In genomic region chr3:126828306-126828705, GRCh38 we compare ENCODE assay signal across 32 cellular contexts.
DNase-seq lines count a peak whose midpoint lies in the region; ATAC-seq and TF ChIP-seq lines count a peak whose summit lies in the region.
"Had no signal": no experiment of that assay in that cellular context is flagged by ENCODE, and none has a peak within 500 bp of the region (broad histone marks: within the 10 kb centered on the region; RNA-seq: fewer than 3 reads in every experiment).

No MANE protein-coding gene starts in this region.

- H3K4me2 ChIP-seq in BLaER1 (peak overlapping the region; percentile 12; the same call in 1 of the 2 replicates), smooth muscle cell (no peak overlapping the region)

- H3K4me3 ChIP-seq in BLaER1 = no peak overlapping the region
- no peak overlapping the region for H3K4me3 ChIP-seq in fibroblast of pulmonary artery (replicated peaks; ENCODE audit: low read depth, low read length)
- no peak overlapping the region for H3K4me3 ChIP-seq in lung
- no peak overlapping the region for H3K4me3 ChIP-seq in smooth muscle cell
- H3K4me3 ChIP-seq: left lung, pancreas, right lobe of liver, thoracic aorta had no signal

- H3K36me3 ChIP-seq in BLaER1 (no peaks in the 10 kb centered on the region; the same call in 1 of the 2 replicates), lung (ENCODE audit: control insufficient read depth in 2 of 2, insufficient read depth in 2 of 2, low read length in 2 of 2) (no peaks in the 10 kb centered on the region), smooth muscle cell (ENCODE audit: low read depth) (no peaks in the 10 kb centered on the region)
- H3K36me3 ChIP-seq: left lung, pancreas, right lobe of liver, thoracic aorta had no signal

- TF ChIP-seq CTCF in fibroblast of pulmonary artery (IDR thresholded peaks at IDR 0.05; ENCODE audit: low read length, missing control alignments) = no peak
- TF ChIP-seq CTCF in lung (IDR thresholded peaks at IDR 0.05; ENCODE audit: control extremely low read depth, extremely low read depth) = no peak
- no peak for TF ChIP-seq CTCF in smooth muscle cell (IDR thresholded peaks at IDR 0.05; ENCODE audit: borderline replicate concordance, insufficient read depth, poor library complexity, severe bottlenecking)

- H3F3A ChIP-seq in smooth muscle cell (ENCODE audit: low read depth) = no peaks in the 10 kb centered on the region

- H2AFZ ChIP-seq in smooth muscle cell (ENCODE audit: low read depth) = no peak overlapping the region

- no peaks in the 10 kb centered on the region for H3K36me3 Mint-ChIP-seq in stimulated activated effector memory CD8-positive, alpha-beta T cell treated with anti-CD3 and anti-CD28 coated beads, Interleukin-12 subunit alpha, Interleukin-12 subunit beta, amount 100 ng/mL, for 72 hours
- H3K36me3 Mint-ChIP-seq: brain; mesothelial cell of epicardium; natural killer cell treated with Interleukin-12 subunit alpha and Interleukin-12 subunit beta and Interleukin-15 and Interleukin-18, amount 100 ng/mL, for 72 hours had no signal

- no peaks in the 10 kb centered on the region for H3K27me3 ChIP-seq in BLaER1
- H3K27me3 ChIP-seq in lung (ENCODE audit: control insufficient read depth, insufficient read depth) = no peaks in the 10 kb centered on the region
- H3K27me3 ChIP-seq in smooth muscle cell (ENCODE audit: low read depth) = no peaks in the 10 kb centered on the region
- H3K27me3 ChIP-seq: left lung, pancreas, right lobe of liver had no signal

- WGBS in lung, 2 donors = 80 to 92% methylated on average over 5 of the region's 5 CpGs
- WGBS in smooth muscle cell (ENCODE audit: low lambda C conversion rate) = 86% methylated on average over 5 of the region's 5 CpGs

- no peak overlapping the region for H3K9ac ChIP-seq in BLaER1
- no peak overlapping the region for H3K9ac ChIP-seq in smooth muscle cell (ENCODE audit: low read depth)

- H4K20me1 ChIP-seq in BLaER1 (0 out of 2 replicates have a peak, but pooled peaks cover 4% of the 10 kb centered on the region), smooth muscle cell (ENCODE audit: low read depth) (no peaks in the 10 kb centered on the region)

- H3K9me3 Mint-ChIP-seq in stimulated activated effector memory CD8-positive, alpha-beta T cell treated with anti-CD3 and anti-CD28 coated beads, Interleukin-12 subunit alpha, Interleukin-12 subunit beta, amount 100 ng/mL, for 72 hours = no peaks in the 10 kb centered on the region
- H3K9me3 Mint-ChIP-seq: activated T-cell treated with anti-CD3 and anti-CD28 coated beads, Interleukin-2, amount 50 U/mL, for 4 hours; CD4-positive, alpha-beta memory T cell; mesothelial cell of epicardium; natural killer cell treated with Interleukin-12 subunit alpha and Interleukin-12 subunit beta and Interleukin-15 and Interleukin-18, amount 100 ng/mL, for 72 hours; stimulated activated naive B cell treated with anti-CD40 and anti-IgM and Interleukin-4, amounts not matched to agents 10 μg/mL and 1 μg/mL and 100 μg/mL, for 72 hours had no signal

- peaks cover 8% of the 10 kb centered on the region for H3K4me1 ChIP-seq in BLaER1
- peaks cover 4 to 8% of the 10 kb centered on the region in 2 donors for H3K4me1 ChIP-seq in lung (ENCODE audit: control insufficient read depth in 2 of 2, insufficient read depth in 2 of 2, low read length in 2 of 2)
- H3K4me1 ChIP-seq in smooth muscle cell (ENCODE audit: low read depth) = no peaks in the 10 kb centered on the region
- H3K4me1 ChIP-seq: left lung, pancreas, right lobe of liver had no signal

- H3K27ac ChIP-seq in BLaER1 (no peak overlapping the region), lung (ENCODE audit: low read depth in 1 of 2, low read length in 1 of 2) (peak overlapping the region in 1 of 2 donors; percentile 22), smooth muscle cell (ENCODE audit: low read depth) (no peak overlapping the region)
- H3K27ac ChIP-seq: epithelial cell of prostate, left lung, pancreas, right lobe of liver, thoracic aorta, VCaP had no signal

- DNase-seq in fibroblast of pulmonary artery (ENCODE audit: low read depth) (peak; percentile 49), lung (ENCODE audit: low spot score) (peak; percentile 25), smooth muscle cell (lab: John Stamatoyannopoulos, UW; ENCODE audit: unreplicated experiment) (no peak), kidney glomerular epithelial cell (lab: John Stamatoyannopoulos, UW) (no peak)
- DNase-seq in stimulated activated effector memory CD8-positive, alpha-beta T cell treated with anti-CD3 and anti-CD28 coated beads, Interleukin-12 subunit alpha, Interleukin-12 subunit beta, amount 100 ng/mL, for 72 hours (ENCODE audit: low spot score in 2 of 2) = no peak
- no peak for DNase-seq in activated CD8-positive, alpha-beta memory T cell treated with anti-CD3 and anti-CD28 coated beads, Interleukin-2, amount 50 U/mL, for 48 hours
- DNase-seq: activated CD4-positive, alpha-beta T cell treated with anti-CD3 and anti-CD28 coated beads for 48 hours; activated naive CD4-positive, alpha-beta T cell; activated T-cell treated with anti-CD3 and anti-CD28 coated beads, Interleukin-2, amount 50 U/mL, for 4 hours; AML-193; CD4-positive, alpha-beta memory T cell; DMS 273 treated with DMSO at 0.1 percent for 48 hours; effector CD4-positive, alpha-beta T cell; GOT3; left lung; NCI-H1092; NCI-H187; NCI-H526; pancreas; right lobe of liver; SIG-M5; stimulated activated CD4-positive, alpha-beta T cell treated with anti-CD3 and anti-CD28 coated beads, Interleukin-4, amount 100 ng/mL, for 4 hours; stimulated activated naive B cell treated with anti-CD40 and anti-IgM and Interleukin-4, amounts not matched to agents 10 μg/mL and 1 μg/mL and 100 μg/mL, for 72 hours had no signal

- ATAC-seq in lung (ENCODE audit: insufficient read depth, low FRiP score) = no peak
- no peak for ATAC-seq in stimulated activated effector memory CD8-positive, alpha-beta T cell treated with anti-CD3 and anti-CD28 coated beads, Interleukin-12 subunit alpha, Interleukin-12 subunit beta, amount 100 ng/mL, for 72 hours
- ATAC-seq in GM21381 (IDR thresholded peaks at IDR 0.05; ENCODE audit: unreplicated experiment) = no peak
- ATAC-seq: activated T-cell treated with anti-CD3 and anti-CD28 coated beads, Interleukin-2, amount 50 U/mL, for 4 hours; left lung; natural killer cell treated with Interleukin-12 subunit alpha and Interleukin-12 subunit beta and Interleukin-15 and Interleukin-18, amount 100 ng/mL, for 72 hours; Panc1; right lobe of liver had no signal

- H3K9me3 ChIP-seq in BLaER1 (no peaks in the 10 kb centered on the region), lung (ENCODE audit: control insufficient read depth in 2 of 2, insufficient read depth in 1 of 2, low read length in 1 of 2) (no peaks in the 10 kb centered on the region), smooth muscle cell (replicated peaks; ENCODE audit: low read depth) (no peaks in the 10 kb centered on the region)
- H3K9me3 ChIP-seq: left lung, pancreas, right lobe of liver, thoracic aorta had no signal

- peak overlapping the region; percentile 38 for H3K27ac Mint-ChIP-seq in stimulated activated effector memory CD8-positive, alpha-beta T cell treated with anti-CD3 and anti-CD28 coated beads, Interleukin-12 subunit alpha, Interleukin-12 subunit beta, amount 100 ng/mL, for 72 hours
- H3K27ac Mint-ChIP-seq: brain; CD4-positive, alpha-beta memory T cell; mesothelial cell of epicardium; natural killer cell treated with Interleukin-12 subunit alpha and Interleukin-12 subunit beta and Interleukin-15 and Interleukin-18, amount 100 ng/mL, for 72 hours; stimulated activated naive B cell treated with anti-CD40 and anti-IgM and Interleukin-4, amounts not matched to agents 10 μg/mL and 1 μg/mL and 100 μg/mL, for 72 hours had no signal

- no peak overlapping the region for H3K4me3 Mint-ChIP-seq in stimulated activated effector memory CD8-positive, alpha-beta T cell treated with anti-CD3 and anti-CD28 coated beads, Interleukin-12 subunit alpha, Interleukin-12 subunit beta, amount 100 ng/mL, for 72 hours
- H3K4me3 Mint-ChIP-seq: activated T-cell treated with anti-CD3 and anti-CD28 coated beads, Interleukin-2, amount 50 U/mL, for 4 hours; brain; CD4-positive, alpha-beta memory T cell; mesothelial cell of epicardium; natural killer cell treated with Interleukin-12 subunit alpha and Interleukin-12 subunit beta and Interleukin-15 and Interleukin-18, amount 100 ng/mL, for 72 hours; stimulated activated naive B cell treated with anti-CD40 and anti-IgM and Interleukin-4, amounts not matched to agents 10 μg/mL and 1 μg/mL and 100 μg/mL, for 72 hours had no signal

- H3K4me1 Mint-ChIP-seq in stimulated activated effector memory CD8-positive, alpha-beta T cell treated with anti-CD3 and anti-CD28 coated beads, Interleukin-12 subunit alpha, Interleukin-12 subunit beta, amount 100 ng/mL, for 72 hours = peaks cover 7% of the 10 kb centered on the region
- H3K4me1 Mint-ChIP-seq: brain, mesothelial cell of epicardium had no signal

- no peaks in the 10 kb centered on the region for H3K79me2 ChIP-seq in smooth muscle cell (ENCODE audit: low read depth)

Comparison
In these comparisons a context has a peak if more than half of its experiments do, and no peak if none do; other contexts are left out.
1. DNase-seq: peak in fibroblast of pulmonary artery (single experiment) and lung (single experiment); none in stimulated activated effector memory CD8-positive, alpha-beta T cell treated with anti-CD3 and anti-CD28 coated beads, Interleukin-12 subunit alpha, Interleukin-12 subunit beta, amount 100 ng/mL, for 72 hours (0 of 2), smooth muscle cell (single experiment), activated CD8-positive, alpha-beta memory T cell treated with anti-CD3 and anti-CD28 coated beads, Interleukin-2, amount 50 U/mL, for 48 hours (single experiment) and kidney glomerular epithelial cell (single experiment).